In genomic region chr7:44477063-44477830, GRCh38 we compare ENCODE assay signal across 1 cellular context.
TF ChIP-seq lines count a peak whose summit lies in the region.

No MANE protein-coding gene starts in this region.

TF ChIP-seq in SK-N-SH treated with all-trans-retinoic acid at 6 μM for 48 hours, 23 proteins besides CTCF, POLR2A, EP300 and RAD21 (continued from another document):
- TF ChIP-seq CREB5 (CRISPR knock-in tag; IDR thresholded peaks at IDR 0.05; ENCODE audit: low read depth), result no peak
- TF ChIP-seq ZNF70 (CRISPR knock-in tag; IDR thresholded peaks at IDR 0.05), result no peak
- TF ChIP-seq SNAI2 (CRISPR knock-in tag; IDR thresholded peaks at IDR 0.05), result no peak
- no peak for TF ChIP-seq ZNF8 (CRISPR knock-in tag; IDR thresholded peaks at IDR 0.05)
- TF ChIP-seq POU6F1 (CRISPR knock-in tag; IDR thresholded peaks at IDR 0.05; ENCODE audit: borderline replicate concordance, low read depth), result no peak
- no peak for TF ChIP-seq BACH2 (CRISPR knock-in tag; IDR thresholded peaks at IDR 0.05; ENCODE audit: borderline replicate concordance)
TF ChIP-seq in SK-N-SH treated with all-trans-retinoic acid at 6 μM for 48 hours: peak in this region for 0.
